ENCODE assay signal across 10 cellular contexts in genomic region chr12:24025153-24025798, GRCh38.
DNase-seq lines count a peak whose midpoint lies in the region; ATAC-seq and TF ChIP-seq lines count a peak whose summit lies in the region.
"Had no signal": no experiment of that assay in that cellular context is flagged by ENCODE, and none has a peak within 500 bp of the region (broad histone marks: within the 10 kb centered on the region; RNA-seq: fewer than 3 reads in every experiment).

No MANE protein-coding gene starts in this region.

- TF ChIP-seq CTCF in AG10803 (conservative IDR thresholded peaks at IDR 0.05; ENCODE audit: low read length), result peak; percentile 41
- TF ChIP-seq CTCF in RWPE2 (IDR thresholded peaks at IDR 0.05; ENCODE audit: poor library complexity, severe bottlenecking), result peak; percentile 33
- TF ChIP-seq CTCF in hepatocyte (IDR thresholded peaks at IDR 0.05; ENCODE audit: poor library complexity), result peak; percentile 50
- peak in 2 of 6 experiments; percentile 24 to 31 for TF ChIP-seq CTCF in thyroid gland (IDR thresholded peaks at IDR 0.05)

- intact Hi-C loops in thyroid gland (cut with DNase I), result no loop called here

- H4K20me1 ChIP-seq in hepatocyte (ENCODE audit: insufficient read depth, poor library complexity, severe bottlenecking), result no peaks in the 10 kb centered on the region

- no peak for TF ChIP-seq POLR2A in thyroid gland (IDR thresholded peaks at IDR 0.05)

- 56% methylated on average over 3 of the region's 3 CpGs for WGBS in hepatocyte (ENCODE audit: low lambda C conversion rate, missing lambda C conversion rate)
- 70 to 74% methylated on average over 3 of the region's 3 CpGs for WGBS in thyroid gland, 2 donors

- no peak overlapping the region for H2AFZ ChIP-seq in hepatocyte

- no peak overlapping the region for H3K27ac ChIP-seq in RWPE2 (ENCODE audit: poor library complexity, severe bottlenecking)
- H3K27ac ChIP-seq in hepatocyte, result no peak overlapping the region
- H3K27ac ChIP-seq in thyroid gland, result no peak overlapping the region

- H3K4me3 ChIP-seq in AG10803 (ENCODE audit: low read length) (no peak overlapping the region), RWPE2 (ENCODE audit: severe bottlenecking) (no peak overlapping the region), hepatocyte (no peak overlapping the region), thyroid gland (replicated peaks in 1 of 3) (no peak overlapping the region)

- no peak for ATAC-seq in RWPE2 (ENCODE audit: low read depth)
- ATAC-seq: activated CD4-positive, alpha-beta T cell treated with anti-CD3 and anti-CD28 coated beads for 36 hours had no signal

- DNase-seq in AG10803 (ENCODE audit: low read depth), result no peak
- peak; percentile 13 for DNase-seq in H4 (ENCODE audit: low spot score)
- DNase-seq in RWPE2 (ENCODE audit: low spot score), result no peak
- no peak for DNase-seq in hepatocyte (ENCODE audit: low spot score)
- no peak for DNase-seq in medulla oblongata (ENCODE audit: extremely low spot score)
- no peak for DNase-seq in stimulated activated CD4-positive, alpha-beta T cell treated with anti-CD3 and anti-CD28 coated beads, Interleukin-15, amount 100 ng/mL, for 24 hours
- DNase-seq in occipital lobe (lab: John Stamatoyannopoulos, UW), result no peak
- DNase-seq in thyroid gland, result no peak
- DNase-seq: activated CD4-positive, alpha-beta T cell treated with anti-CD3 and anti-CD28 coated beads for 36 hours; stimulated activated CD4-positive, alpha-beta T cell treated with anti-CD3 and anti-CD28 coated beads, Interleukin-1b, Interleukin-23, amount 100 ng/mL, for 48 hours had no signal

- H3K9me2 ChIP-seq in hepatocyte (replicated peaks; ENCODE audit: insufficient read depth), result no peaks in the 10 kb centered on the region

- no peaks in the 10 kb centered on the region for H3K4me1 ChIP-seq in RWPE2 (ENCODE audit: insufficient read depth, poor library complexity, severe bottlenecking)
- H3K4me1 ChIP-seq in hepatocyte (ENCODE audit: insufficient read depth), result no peaks in the 10 kb centered on the region
- H3K4me1 ChIP-seq in thyroid gland, result no peaks in the 10 kb centered on the region

- H3K4me2 ChIP-seq in hepatocyte, result peak overlapping the region; percentile 34

- no peaks in the 10 kb centered on the region for H3K9me3 ChIP-seq in RWPE2 (ENCODE audit: severe bottlenecking)
- H3K9me3 ChIP-seq in hepatocyte (ENCODE audit: low read depth), result no peaks in the 10 kb centered on the region
- H3K9me3 ChIP-seq in thyroid gland, result no peaks in the 10 kb centered on the region

- H3K36me3 ChIP-seq in RWPE2 (ENCODE audit: low read depth) (no peaks in the 10 kb centered on the region), hepatocyte (replicated peaks; ENCODE audit: insufficient read depth, low read depth) (no peaks in the 10 kb centered on the region), thyroid gland (no peaks in the 10 kb centered on the region)

- H3K79me2 ChIP-seq in hepatocyte, result no peaks in the 10 kb centered on the region

- H3K27me3 ChIP-seq in RWPE2 (ENCODE audit: insufficient read depth, poor library complexity, severe bottlenecking), result no peaks in the 10 kb centered on the region
- no peaks in the 10 kb centered on the region for H3K27me3 ChIP-seq in hepatocyte
- H3K27me3 ChIP-seq in thyroid gland, result no peaks in the 10 kb centered on the region
